In genomic region chr2:106542730-106543359, GRCh38 we compare ENCODE assay signal across 8 cellular contexts. TPM values are rescaled to one million over a fixed set of nuclear protein-coding genes. Genes with fewer than 3 reads are reported as not detected.
DNase-seq lines count a peak whose midpoint lies in the region; ATAC-seq and TF ChIP-seq lines count a peak whose summit lies in the region.

No MANE protein-coding gene starts in this region.

- H3K36me3 Mint-ChIP-seq in activated naive CD4-positive, alpha-beta T cell treated with anti-CD3 and anti-CD28 coated beads, Interleukin-2, amount 50 U/mL, for 24 hours: no peaks in the 10 kb centered on the region

- DNase-seq in GDM1 (lab: John Stamatoyannopoulos, UW): peak; percentile 25
- DNase-seq in H7: peak; percentile 84
- peak; percentile 74 for DNase-seq in LoVo (ENCODE audit: low spot score)
- peak; percentile 18 for DNase-seq in SK-N-MC (ENCODE audit: low read depth, low spot score)
- DNase-seq in Right ventricle myocardium superior: peak; percentile 80
- DNase-seq in psoas muscle: peak; percentile 60 to 78
- DNase-seq in uterus: peak; percentile 54 to 74

- no peak overlapping the region for H3K27ac ChIP-seq in SK-N-MC
- H3K27ac ChIP-seq in psoas muscle: no peak overlapping the region
- no peak overlapping the region for H3K27ac ChIP-seq in uterus

- no peaks in the 10 kb centered on the region for H3K9me3 ChIP-seq in SK-N-MC (ENCODE audit: low read depth, low read length)
- H3K9me3 ChIP-seq in psoas muscle: no peaks in the 10 kb centered on the region
- no peaks in the 10 kb centered on the region for H3K9me3 ChIP-seq in uterus

- peaks cover 6% of the 10 kb centered on the region for H3K27me3 Mint-ChIP-seq in activated naive CD4-positive, alpha-beta T cell treated with anti-CD3 and anti-CD28 coated beads, Interleukin-2, amount 50 U/mL, for 24 hours

- TF ChIP-seq CTCF in psoas muscle (IDR thresholded peaks at IDR 0.05) (peak; percentile 96), uterus (IDR thresholded peaks at IDR 0.05) (peak; percentile 80 to 94 (median 85))

- WGBS in psoas muscle, 3 donors: 7 to 11% (median 9%) methylated on average over 24 of the region's 24 CpGs

- H3K4me3 Mint-ChIP-seq in activated naive CD4-positive, alpha-beta T cell treated with anti-CD3 and anti-CD28 coated beads, Interleukin-2, amount 50 U/mL, for 24 hours: peak overlapping the region; percentile 74

- intact Hi-C loops in Right ventricle myocardium superior (cut with DNase I): loop anchor here (5.0 kb wide), 1 partner anchor 436 kb away; no protein-coding TSS in a partner anchor
- intact Hi-C loops in psoas muscle (cut with DNase I): loop anchor here (1.0 to 10.0 kb wide), 3 partner anchors 348 to 441 kb away; partner anchors contain the start of gene UXS1 (in 1 of the 2)
- intact Hi-C loops in uterus (cut with DNase I; ENCODE audit: low total_unique reads): loop anchor here (10.0 kb wide), 1 partner anchor 438 kb away; no protein-coding TSS in a partner anchor

- no peaks in the 10 kb centered on the region for H3K36me3 ChIP-seq in H7 (replicated peaks; ENCODE audit: control insufficient read depth, insufficient read depth, low read length)
- H3K36me3 ChIP-seq in SK-N-MC (ENCODE audit: insufficient read depth, low read length): no peaks in the 10 kb centered on the region
- no peaks in the 10 kb centered on the region for H3K36me3 ChIP-seq in psoas muscle (ENCODE audit: insufficient read depth in 1 of 2, low read depth in 1 of 2)
- H3K36me3 ChIP-seq in uterus: no peaks in the 10 kb centered on the region

- H3K4me3 ChIP-seq in H7 (ENCODE audit: insufficient read depth, low read depth, low read length): peak overlapping the region; percentile 18; the same call in 1 of the 2 replicates
- H3K4me3 ChIP-seq in SK-N-MC: peak overlapping the region; percentile 68
- peak overlapping the region; percentile 53 for H3K4me3 ChIP-seq in psoas muscle
- H3K4me3 ChIP-seq in uterus: peak overlapping the region in 1 of 2 donors; percentile 27

- H3K9ac ChIP-seq in SK-N-MC (ENCODE audit: insufficient read length): peak overlapping the region; percentile 52

- H3K9me3 Mint-ChIP-seq in activated naive CD4-positive, alpha-beta T cell treated with anti-CD3 and anti-CD28 coated beads, Interleukin-2, amount 50 U/mL, for 24 hours: no peaks in the 10 kb centered on the region

- H3K27ac Mint-ChIP-seq in activated naive CD4-positive, alpha-beta T cell treated with anti-CD3 and anti-CD28 coated beads, Interleukin-2, amount 50 U/mL, for 24 hours: no peak overlapping the region

- no peaks in the 10 kb centered on the region; the same call in 1 of the 2 replicates for H3K27me3 ChIP-seq in H7 (ENCODE audit: control insufficient read depth, insufficient read depth, low read length)
- peaks cover 0 to 4% (median 0%) of the 10 kb centered on the region in 3 donors for H3K27me3 ChIP-seq in psoas muscle (ENCODE audit: insufficient read depth in 3 of 3, low read length in 2 of 3)
- H3K27me3 ChIP-seq in uterus: no peaks in the 10 kb centered on the region

- H3K4me1 ChIP-seq in psoas muscle (no peaks in the 10 kb centered on the region), uterus (no peaks in the 10 kb centered on the region)

- ATAC-seq in Right ventricle myocardium superior (ENCODE audit: poor library complexity) (peak; percentile 90), psoas muscle (peak; percentile 85 to 94 (median 94))

- peaks cover 3% of the 10 kb centered on the region for H3K4me1 Mint-ChIP-seq in activated naive CD4-positive, alpha-beta T cell treated with anti-CD3 and anti-CD28 coated beads, Interleukin-2, amount 50 U/mL, for 24 hours

- no peak for TF ChIP-seq POLR2A in uterus (IDR thresholded peaks at IDR 0.05)

RNA-seq across cellular contexts. Expression of gene CD8B2, which starts 55.7 kb away (rescaled TPM):
- not detected in 2 replicates for total RNA-seq in H7 (2014; rRNA removed; shearing (Covaris generic))
- total RNA-seq in Right ventricle myocardium superior (not detected), psoas muscle (not detected), uterus (under 1 TPM in 1 of 4 donors, not detected in 3; 0.07 TPM)
- polyA plus RNA-seq in psoas muscle: under 1 TPM in 1 of 3 donors, not detected in 2; 0.01 TPM

Comparison
In these comparisons a context has a peak if more than half of its experiments do, and no peak if none do; other contexts are left out.
1. DNase-seq: peak in every context shown above with its lines; median percentile 84 in H7; 80 in Right ventricle myocardium superior; 74 in LoVo; 69 in psoas muscle; 64 in uterus; 25 in GDM1; 18 in SK-N-MC.